In genomic region chr5:43039468-43040286, GRCh38 we compare ENCODE assay signal across 8 cellular contexts. TPM values are rescaled to one million over a fixed set of nuclear protein-coding genes. Genes with fewer than 3 reads are reported as not detected.
DNase-seq lines count a peak whose midpoint lies in the region; ATAC-seq and TF ChIP-seq lines count a peak whose summit lies in the region.

No MANE protein-coding gene starts in this region.

- no peak overlapping the region for H2BK5ac ChIP-seq in neuronal stem cell (ENCODE audit: low read length)

- H3K79me1 ChIP-seq in neuronal stem cell (ENCODE audit: low read depth, low read length), result peaks cover 3% of the 10 kb centered on the region

- H3K27me3 Mint-ChIP-seq in activated T-cell treated with anti-CD3 and anti-CD28 coated beads, Interleukin-2, amount 50 U/mL, for 72 hours (ENCODE audit: low read depth), result no peaks in the 10 kb centered on the region

- H3K36me3 ChIP-seq in OCI-LY7 (ENCODE audit: insufficient read depth, low read length) (no peaks in the 10 kb centered on the region), neuronal stem cell (replicated peaks in 1 of 2; ENCODE audit: control insufficient read depth in 2 of 2, insufficient read depth in 2 of 2, low read length in 2 of 2) (no peaks in the 10 kb centered on the region), vagina (no peaks in the 10 kb centered on the region)

- in situ Hi-C loops in G401 (cut with HindIII; ENCODE audit: low sequenced_read_pairs), result no loop called here

- DNase-seq in G401 (ENCODE audit: low spot score) (peak; percentile 44), HUDEP-2 (lab: John Stamatoyannopoulos, UW; ENCODE audit: unreplicated experiment in 76 of 76) (peak in 71 of 76 experiments; percentile 13 to 79 (median 61)), OCI-LY7 (ENCODE audit: low spot score) (peak; percentile 64), fibroblast of mammary gland (ENCODE audit: low read depth) (peak; percentile 83), neuronal stem cell (ENCODE audit: low spot score) (no peak), vagina (ENCODE audit: extremely low spot score in 2 of 2) (no peak)
- peak; percentile 70 to 74 for DNase-seq in activated T-cell treated with anti-CD3 and anti-CD28 coated beads, Interleukin-2, amount 50 U/mL, for 72 hours

- CTCF ChIA-PET in OCI-LY7 (lab: Charles Lee; ENCODE audit: unreplicated experiment), result interaction anchor here (0.7 to 0.9 kb wide), 2 partner anchors 20 to 31 kb away, joined by 3 to 4 read pairs; no protein-coding TSS in a partner anchor

- TSS peak; percentile 67 for BruUV-seq in OCI-LY7 (replicated peaks; lab: Mats Ljungman, UMichigan)

- H3K27ac Mint-ChIP-seq in activated T-cell treated with anti-CD3 and anti-CD28 coated beads, Interleukin-2, amount 50 U/mL, for 72 hours, result peak overlapping the region; percentile 100

- H3K27ac ChIP-seq in OCI-LY7 (ENCODE audit: low read depth, low read length, poor library complexity, severe bottlenecking) (peak overlapping the region; percentile 95), neuronal stem cell (replicated peaks; ENCODE audit: low read length) (no peak overlapping the region), vagina (peak overlapping the region; percentile 83)

- WGBS in neuronal stem cell (ENCODE audit: extremely low coverage in 2 of 2, insufficient read length in 2 of 2, insufficient replicate concordance in 1 of 2), 2 donors, result no CpG with 5 or more reads among the region's 35 CpGs

- H2AFZ ChIP-seq in OCI-LY7 (ENCODE audit: low read length), result peak overlapping the region; percentile 76
- peak overlapping the region; percentile 87 for H2AFZ ChIP-seq in neuronal stem cell (ENCODE audit: low read length)

- no peaks in the 10 kb centered on the region for H3K9me3 Mint-ChIP-seq in activated T-cell treated with anti-CD3 and anti-CD28 coated beads, Interleukin-2, amount 50 U/mL, for 72 hours

- H4K91ac ChIP-seq in neuronal stem cell (ENCODE audit: low read depth, low read length, poor library complexity), result no peak overlapping the region

- ATAC-seq in activated T-cell treated with anti-CD3 and anti-CD28 coated beads, Interleukin-2, amount 50 U/mL, for 72 hours (replicated peaks in 1 of 2), result peak; percentile 16 to 18
- ATAC-seq in GM21717 (IDR thresholded peaks at IDR 0.05; ENCODE audit: unreplicated experiment), result no peak

- no peak overlapping the region for H2BK15ac ChIP-seq in neuronal stem cell (ENCODE audit: low read length)

- H3K9me2 ChIP-seq in OCI-LY7 (ENCODE audit: insufficient read depth, low read length), result no peaks in the 10 kb centered on the region

- peaks cover 0 to 2% of the 10 kb centered on the region in 2 donors for H3K36me3 Mint-ChIP-seq in activated T-cell treated with anti-CD3 and anti-CD28 coated beads, Interleukin-2, amount 50 U/mL, for 72 hours (ENCODE audit: insufficient read depth in 2 of 2)

- intact Hi-C loops in OCI-LY7 (cut with micrococcal nuclease; ENCODE audit: unreplicated experiment), result loop anchor here (1.0 to 5.0 kb wide), 8 partner anchors 19 to 444 kb away; partner anchors contain the start of gene TMEM267
- intact Hi-C loops in vagina (cut with DNase I), result loop anchor here (2.0 to 5.0 kb wide), 5 partner anchors 21 to 132 kb away; no protein-coding TSS in a partner anchor

- H3K14ac ChIP-seq in neuronal stem cell (ENCODE audit: low read length), result no peak overlapping the region

- H3K9me3 ChIP-seq in OCI-LY7 (ENCODE audit: low read length) (no peaks in the 10 kb centered on the region), neuronal stem cell (replicated peaks in 1 of 2; ENCODE audit: control insufficient read depth in 2 of 2, insufficient read depth in 1 of 2, low read depth in 1 of 2, low read length in 2 of 2) (peaks cover 0 to 4% of the 10 kb centered on the region in 2 donors), vagina (no peaks in the 10 kb centered on the region)

- no peak overlapping the region for H2BK120ac ChIP-seq in neuronal stem cell (ENCODE audit: low read depth, low read length)

- no peaks in the 10 kb centered on the region for H4K20me1 ChIP-seq in OCI-LY7 (ENCODE audit: insufficient read depth, low read length)

- H3K9ac ChIP-seq in neuronal stem cell (ENCODE audit: low read depth, low read length, poor library complexity), result no peak overlapping the region

- no peak overlapping the region for H2BK12ac ChIP-seq in neuronal stem cell (ENCODE audit: low read length)

- peak overlapping the region; percentile 95 for H3K4me2 ChIP-seq in OCI-LY7 (ENCODE audit: low read length)
- peak overlapping the region; percentile 34 for H3K4me2 ChIP-seq in neuronal stem cell (ENCODE audit: insufficient read depth, low read length, poor library complexity, severe bottlenecking)

- no peak for TF ChIP-seq POLR2A in vagina (IDR thresholded peaks at IDR 0.05)

- H3K4me3 ChIP-seq in OCI-LY7 (ENCODE audit: low read depth, low read length, poor library complexity, severe bottlenecking), result peak overlapping the region; percentile 70
- H3K4me3 ChIP-seq in fibroblast of mammary gland (ENCODE audit: control insufficient read depth, low read depth, low read length), result peak overlapping the region; percentile 57
- peak overlapping the region in 1 of 2 donors; percentile 66 for H3K4me3 ChIP-seq in neuronal stem cell (ENCODE audit: low read length in 2 of 2)
- peak overlapping the region; percentile 49 to 58 for H3K4me3 ChIP-seq in vagina

- POLR2A ChIA-PET in OCI-LY7 (lab: Charles Lee), result interaction anchor here (0.9 to 2.2 kb wide), 3 partner anchors 20 to 45 kb away, joined by 3 to 19 read pairs (median 12); no protein-coding TSS in a partner anchor

- H3K18ac ChIP-seq in neuronal stem cell (ENCODE audit: low read length), result no peak overlapping the region

- TF ChIP-seq CTCF in OCI-LY7 (conservative IDR thresholded peaks at IDR 0.05; ENCODE audit: low read length), result peak; percentile 59
- TF ChIP-seq CTCF in fibroblast of mammary gland (conservative IDR thresholded peaks at IDR 0.05; ENCODE audit: control insufficient read depth, insufficient read depth, low read depth, low read length), result peak; percentile 7
- TF ChIP-seq CTCF in vagina (IDR thresholded peaks at IDR 0.05), result no peak

- H3K4ac ChIP-seq in neuronal stem cell (ENCODE audit: low read length), result no peak overlapping the region

- H3K79me2 ChIP-seq in OCI-LY7 (ENCODE audit: insufficient read depth, low read depth, low read length), result peaks cover 19% of the 10 kb centered on the region; the same call in 1 of the 2 replicates

- no peak overlapping the region for H2AK5ac ChIP-seq in neuronal stem cell (ENCODE audit: low read depth, low read length)

- H3K4me1 ChIP-seq in OCI-LY7 (ENCODE audit: insufficient read depth, low read length, poor library complexity, severe bottlenecking) (peaks cover 42% of the 10 kb centered on the region), neuronal stem cell (ENCODE audit: control insufficient read depth in 2 of 2, insufficient read depth in 1 of 2, low read depth in 1 of 2, low read length in 2 of 2) (peaks cover 2 to 16% of the 10 kb centered on the region in 2 donors), vagina (peaks cover 1% of the 10 kb centered on the region)

- H3K23ac ChIP-seq in neuronal stem cell (ENCODE audit: low read depth, low read length, poor library complexity), result no peak overlapping the region

- no peak overlapping the region for H4K8ac ChIP-seq in neuronal stem cell (ENCODE audit: low read depth, low read length)

- H3K4me3 Mint-ChIP-seq in activated T-cell treated with anti-CD3 and anti-CD28 coated beads, Interleukin-2, amount 50 U/mL, for 72 hours, result peak overlapping the region; percentile 96 to 99

- H3K27me3 ChIP-seq in neuronal stem cell (ENCODE audit: control insufficient read depth in 3 of 3, insufficient read depth in 3 of 3, low read depth in 1 of 3, low read length in 3 of 3) (peaks cover 0 to 85% (median 26%) of the 10 kb centered on the region in 3 experiments), vagina (no peaks in the 10 kb centered on the region)

- peaks cover 68% of the 10 kb centered on the region for H3K4me1 Mint-ChIP-seq in activated T-cell treated with anti-CD3 and anti-CD28 coated beads, Interleukin-2, amount 50 U/mL, for 72 hours (ENCODE audit: low read depth)

RNA-seq across cellular contexts. Expression of gene ANXA2R, which starts 0.4 kb away (rescaled TPM):
- total RNA-seq in G401 (2014; rRNA removed; shearing (Covaris generic)), result 0.49 and 1.3 TPM in 2 replicates
- total RNA-seq in OCI-LY7 (2014; rRNA removed; shearing (Covaris generic)), result 13.5 and 15.4 TPM in 2 replicates
- 11.4 and 15.1 TPM in 2 replicates for total RNA-seq in OCI-LY7 (2022)
- total RNA-seq in activated T-cell treated with anti-CD3 and anti-CD28 coated beads, Interleukin-2, amount 50 U/mL, for 72 hours, result 10 to 100 TPM in 1 of 2 donors, 1 to 10 TPM in 1; 9.9 to 10.0 TPM
- 0.07 TPM for polyA plus RNA-seq in neuronal stem cell (2013, experiment 1 of 2)
- 0.07 TPM for polyA plus RNA-seq in neuronal stem cell (2013, experiment 2 of 2)
- total RNA-seq in vagina, result 10.6 TPM

Comparison
In these comparisons a context has a peak if more than half of its experiments do, and no peak if none do; other contexts are left out.
1. DNase-seq: peak in G401 (single experiment), HUDEP-2 (71 of 76), OCI-LY7 (single experiment), activated T-cell treated with anti-CD3 and anti-CD28 coated beads, Interleukin-2, amount 50 U/mL, for 72 hours (2 of 2) and fibroblast of mammary gland (single experiment); none in neuronal stem cell (single experiment) and vagina (0 of 2).
2. CTCF ChIP-seq: peak in OCI-LY7 (single experiment) and fibroblast of mammary gland (single experiment); none in vagina (0 of 3).